ENCODE assay signal across 24 cellular contexts in genomic region chr2:175293776-175294175, GRCh38.
DNase-seq lines count a peak whose midpoint lies in the region; ATAC-seq and TF ChIP-seq lines count a peak whose summit lies in the region.
"Had no signal": no experiment of that assay in that cellular context is flagged by ENCODE, and none has a peak within 500 bp of the region (broad histone marks: within the 10 kb centered on the region; RNA-seq: fewer than 3 reads in every experiment).

No MANE protein-coding gene starts in this region.

- H2AFZ ChIP-seq in HCT116 (ENCODE audit: low read depth, low read length, poor library complexity, severe bottlenecking), result no peak overlapping the region

- H3K9me3 ChIP-seq in HCT116 (ENCODE audit: control insufficient read depth in 1 of 2, insufficient read depth in 1 of 2, low read depth in 1 of 2, low read length in 2 of 2), result no peaks in the 10 kb centered on the region

- TF ChIP-seq POLR2A in HCT116 (IDR thresholded peaks at IDR 0.05; ENCODE audit: borderline replicate concordance, extremely low read depth, insufficient read depth, insufficient read length), result no peak

- H3K9ac ChIP-seq in HCT116 (ENCODE audit: low read length), result no peak overlapping the region
- H3K9ac ChIP-seq: KMS-11 had no signal

- intact Hi-C loops in HCT116 (cut with micrococcal nuclease), result no loop called here
- intact Hi-C loops in activated naive CD4-positive, alpha-beta T cell treated with anti-CD3 and anti-CD28 coated beads for 36 hours (cut with micrococcal nuclease), result no loop called here

- BruUV-seq in HCT116 (replicated peaks; lab: Mats Ljungman, UMichigan), result no TSS peak

- H3K79me2 ChIP-seq in HCT116 (ENCODE audit: insufficient read depth, low read length), result no peaks in the 10 kb centered on the region

- H3K9me3 Mint-ChIP-seq in activated naive CD4-positive, alpha-beta T cell treated with anti-CD3 and anti-CD28 coated beads for 36 hours, result no peaks in the 10 kb centered on the region
- H3K9me3 Mint-ChIP-seq: CD8-positive, alpha-beta T cell; HFFc6 had no signal

- in situ Hi-C loops in KBM-7 (cut with MboI; ENCODE audit: low pct_unique_long_range_greater_than_20kb, low sequenced_read_pairs), result no loop called here

- POLR2A ChIA-PET in HCT116 (lab: Charles Lee), result no interaction called here

- H4K20me1 ChIP-seq in HCT116 (ENCODE audit: insufficient read depth), result no peaks in the 10 kb centered on the region

- DNase-seq in HCT116 (ENCODE audit: low read depth, low spot score) (peak; percentile 7), RPMI7951 (ENCODE audit: low read depth) (peak; percentile 5), epithelial cell of esophagus (ENCODE audit: low read depth) (peak; percentile 62), kidney tubule cell (ENCODE audit: low spot score) (peak; percentile 81), KBM-7 (no peak), hippocampal formation (lab: John Stamatoyannopoulos, UW) (no peak)
- no peak for DNase-seq in activated naive CD4-positive, alpha-beta T cell treated with anti-CD3 and anti-CD28 coated beads for 36 hours
- DNase-seq: AML-193; C1 segment of cervical spinal cord; Calu3; CD8-positive, alpha-beta T cell; DMS153; EL; HFFc6; MV-4-11; NCI-H1105 treated with DMSO at 0.1 percent for 48 hours; NCI-H2029 treated with DMSO at 0.1 percent for 48 hours; NCI-H345; NCI-H524 treated with DMSO at 0.1 percent for 48 hours; OCI-M1; SHP77 had no signal

- no peak overlapping the region for H3K4me3 ChIP-seq in HCT116 (replicated peaks in 1 of 2; ENCODE audit: low read depth in 1 of 2, low read length in 2 of 2)
- H3K4me3 ChIP-seq in epithelial cell of esophagus (ENCODE audit: low read length), result no peak overlapping the region

- H3K4me2 ChIP-seq in HCT116 (ENCODE audit: low read length), result 0 out of 2 replicates have a peak overlapping the region, but pooled peaks have one; percentile 10
- H3K4me2 ChIP-seq: KMS-11 had no signal

- H3K4me1 Mint-ChIP-seq in activated naive CD4-positive, alpha-beta T cell treated with anti-CD3 and anti-CD28 coated beads for 36 hours (ENCODE audit: low read depth), result no peaks in the 10 kb centered on the region

- RAD21 ChIA-PET in HCT116 (lab: Charles Lee; ENCODE audit: low non-redundant PET in 1 of 2, low total read pairs in 2 of 2, uncharacterized antibody in 2 of 2, unreplicated experiment in 2 of 2), result no interaction called here

- H3K27me3 Mint-ChIP-seq in activated naive CD4-positive, alpha-beta T cell treated with anti-CD3 and anti-CD28 coated beads for 36 hours (ENCODE audit: low read depth), result peaks cover 36% of the 10 kb centered on the region

- H3K36me3 Mint-ChIP-seq in activated naive CD4-positive, alpha-beta T cell treated with anti-CD3 and anti-CD28 coated beads for 36 hours (ENCODE audit: low read depth), result no peaks in the 10 kb centered on the region
- H3K36me3 Mint-ChIP-seq: CD8-positive, alpha-beta T cell had no signal

- H3K27ac Mint-ChIP-seq in activated naive CD4-positive, alpha-beta T cell treated with anti-CD3 and anti-CD28 coated beads for 36 hours, result no peak overlapping the region
- H3K27ac Mint-ChIP-seq: CD8-positive, alpha-beta T cell; HFFc6 had no signal

- no peak overlapping the region for H3K4me3 Mint-ChIP-seq in activated naive CD4-positive, alpha-beta T cell treated with anti-CD3 and anti-CD28 coated beads for 36 hours
- H3K4me3 Mint-ChIP-seq: CD8-positive, alpha-beta T cell; HFFc6 had no signal

- no peaks in the 10 kb centered on the region for H3K36me3 ChIP-seq in HCT116 (ENCODE audit: control insufficient read depth in 1 of 2, insufficient read depth in 2 of 2, low read length in 2 of 2)

- TF ChIP-seq RAD21 in HCT116 (IDR thresholded peaks at IDR 0.05; ENCODE audit: low read depth), result no peak

- 0 out of 2 replicates have a peak, but pooled peaks cover 5% of the 10 kb centered on the region for H3K27me3 ChIP-seq in HCT116 (ENCODE audit: insufficient read depth, low read length)

- peaks cover 0 to 5% of the 10 kb centered on the region in 2 experiments; a peak in 1 of 4 replicates for H3K4me1 ChIP-seq in HCT116 (ENCODE audit: control insufficient read depth in 1 of 2, insufficient read depth in 2 of 2, low read length in 2 of 2)

- no peak for TF ChIP-seq CTCF in HCT116 (IDR thresholded peaks at IDR 0.05 in 2 of 3, conservative IDR thresholded peaks at IDR 0.05 in 1 of 3; ENCODE audit: borderline replicate concordance in 1 of 3, insufficient read depth in 1 of 3, low read depth in 2 of 3, low read length in 2 of 3)
- TF ChIP-seq CTCF in epithelial cell of esophagus (IDR thresholded peaks at IDR 0.05; ENCODE audit: insufficient read depth, low read depth, low read length, missing control alignments), result no peak

- ATAC-seq in HCT116, result no peak
- ATAC-seq in HG02970 (IDR thresholded peaks at IDR 0.05; ENCODE audit: low FRiP score, unreplicated experiment), result no peak
- ATAC-seq: CD8-positive, alpha-beta T cell had no signal

- no peak overlapping the region for H3K27ac ChIP-seq in HCT116 (ENCODE audit: low read depth, low read length)
- H3K27ac ChIP-seq: HL-60, KMS-11 had no signal

- CTCF ChIA-PET in HCT116 (lab: Charles Lee), result interaction anchor here (1.4 kb wide), 1 partner anchor 42 kb away, joined by 4 read pairs; no protein-coding TSS in a partner anchor
- CTCF ChIA-PET in activated naive CD4-positive, alpha-beta T cell treated with anti-CD3 and anti-CD28 coated beads for 36 hours (lab: Charles Lee), result interaction anchor here (0.7 kb wide), 1 partner anchor 15 kb away, joined by 3 read pairs; no protein-coding TSS in a partner anchor

- H3K9me2 ChIP-seq in HCT116 (ENCODE audit: insufficient read depth), result no peaks in the 10 kb centered on the region

TF ChIP-seq in HCT116, 20 proteins besides CTCF, POLR2A, EP300 and RAD21:
- TF ChIP-seq JUND (IDR thresholded peaks at IDR 0.05) (0 out of 2 replicates have a peak, but pooled peaks have one; percentile 13), FOSL1 (IDR thresholded peaks at IDR 0.05; ENCODE audit: low read depth) (no peak)

Comparison
In these comparisons a context has a peak if more than half of its experiments do, and no peak if none do; other contexts are left out.
1. DNase-seq: peak in HCT116 (single experiment), RPMI7951 (single experiment), epithelial cell of esophagus (single experiment) and kidney tubule cell (single experiment); none in KBM-7 (single experiment), activated naive CD4-positive, alpha-beta T cell treated with anti-CD3 and anti-CD28 coated beads for 36 hours (single experiment) and hippocampal formation (0 of 2).